14 cellular contexts compared by ENCODE assay signal in genomic region chr17:17484451-17484899, GRCh38. TPM values are rescaled to one million over a fixed set of nuclear protein-coding genes. Genes with fewer than 3 reads are reported as not detected.
DNase-seq lines count a peak whose midpoint lies in the region; ATAC-seq, FAIRE-seq and TF ChIP-seq lines count a peak whose summit lies in the region.
"Had no signal": no experiment of that assay in that cellular context is flagged by ENCODE, and none has a peak within 500 bp of the region (broad histone marks: within the 10 kb centered on the region; RNA-seq: fewer than 3 reads in every experiment).

No MANE protein-coding gene starts in this region.

- H3K27me3 Mint-ChIP-seq in astrocyte (ENCODE audit: low read depth, unreplicated experiment), result no peaks in the 10 kb centered on the region
- H3K27me3 Mint-ChIP-seq: activated naive CD4-positive, alpha-beta T cell treated with anti-CD3 and anti-CD28 coated beads, Interleukin-2, amount 50 U/mL, for 24 hours had no signal

- H3K4me1 Mint-ChIP-seq in astrocyte (ENCODE audit: low read depth, unreplicated experiment), result peaks cover 6% of the 10 kb centered on the region

- no peaks in the 10 kb centered on the region for H3K4me1 ChIP-seq in A549
- H3K4me1 ChIP-seq in astrocyte (ENCODE audit: insufficient read depth, low read length), result peaks cover 3% of the 10 kb centered on the region
- H3K4me1 ChIP-seq in neuronal stem cell (ENCODE audit: control insufficient read depth in 2 of 2, insufficient read depth in 1 of 2, low read depth in 1 of 2, low read length in 2 of 2), result no peaks in the 10 kb centered on the region

- peak overlapping the region; percentile 13 for H2AK5ac ChIP-seq in neuronal stem cell (ENCODE audit: low read depth, low read length)

- peak overlapping the region; percentile 14 for H2BK15ac ChIP-seq in neuronal stem cell (ENCODE audit: low read length)

- H2BK120ac ChIP-seq in neuronal stem cell (ENCODE audit: low read depth, low read length), result no peak overlapping the region

- peak overlapping the region; percentile 50 for H3K27ac Mint-ChIP-seq in astrocyte (ENCODE audit: unreplicated experiment)
- H3K27ac Mint-ChIP-seq: activated naive CD4-positive, alpha-beta T cell treated with anti-CD3 and anti-CD28 coated beads, Interleukin-2, amount 50 U/mL, for 24 hours had no signal

- H2BK12ac ChIP-seq in neuronal stem cell (ENCODE audit: low read length), result no peak overlapping the region

- no peak overlapping the region for H2BK5ac ChIP-seq in neuronal stem cell (ENCODE audit: low read length)

- no peaks in the 10 kb centered on the region for H3K36me3 ChIP-seq in astrocyte (ENCODE audit: insufficient read depth, low read length)
- peaks cover 15 to 61% of the 10 kb centered on the region in 2 donors for H3K36me3 ChIP-seq in neuronal stem cell (replicated peaks in 1 of 2; ENCODE audit: control insufficient read depth in 2 of 2, insufficient read depth in 2 of 2, low read length in 2 of 2)

- no peak for TF ChIP-seq EP300 in A549 (IDR thresholded peaks at IDR 0.05)

- H3K79me2 ChIP-seq in astrocyte (ENCODE audit: insufficient read depth, low read length), result peaks cover 68% of the 10 kb centered on the region

- no peak for DNase-seq in A549 (ENCODE audit: low read depth in 1 of 2, low spot score in 1 of 2)
- peak; percentile 48 for DNase-seq in HT1080 (ENCODE audit: low read depth)
- no peak for DNase-seq in astrocyte (ENCODE audit: low read depth)
- no peak for DNase-seq in neuronal stem cell (ENCODE audit: low spot score)
- no peak for DNase-seq in 8988T
- no peak for DNase-seq in NCI-H446 treated with DMSO at 0.1 percent for 48 hours (lab: John Stamatoyannopoulos, UW)
- DNase-seq in NCI-H146 treated with DMSO at 0.1 percent for 48 hours (lab: John Stamatoyannopoulos, UW; ENCODE audit: unreplicated experiment), result no peak
- DNase-seq: NCI-H748 treated with DMSO at 0.1 percent for 48 hours had no signal

- ATAC-seq in A549 (peak in 1 of 2 experiments; percentile 39; a peak in 3 of 6 replicates), HG03175 (IDR thresholded peaks at IDR 0.05; ENCODE audit: unreplicated experiment) (no peak)

- H4K8ac ChIP-seq in neuronal stem cell (ENCODE audit: low read depth, low read length), result no peak overlapping the region

- WGBS in A549 (ENCODE audit: missing lambda C conversion rate), result 92% methylated on average over 12 of the region's 12 CpGs
- WGBS in neuronal stem cell (ENCODE audit: extremely low coverage in 2 of 2, insufficient read length in 2 of 2, insufficient replicate concordance in 1 of 2), 2 donors, result no CpG with 5 or more reads among the region's 12 CpGs

- no peak overlapping the region for H3K4me3 Mint-ChIP-seq in astrocyte (ENCODE audit: unreplicated experiment)
- H3K4me3 Mint-ChIP-seq: activated naive CD4-positive, alpha-beta T cell treated with anti-CD3 and anti-CD28 coated beads, Interleukin-2, amount 50 U/mL, for 24 hours; CD14-positive monocyte had no signal

- no peak overlapping the region for H3K4ac ChIP-seq in neuronal stem cell (ENCODE audit: low read length)

- H2AFZ ChIP-seq in astrocyte (ENCODE audit: low read depth, low read length), result no peak overlapping the region
- H2AFZ ChIP-seq in neuronal stem cell (ENCODE audit: low read length), result no peak overlapping the region

- H3K27ac ChIP-seq in A549, result no peak overlapping the region
- H3K27ac ChIP-seq in astrocyte (ENCODE audit: low read depth, low read length), result no peak overlapping the region
- no peak overlapping the region for H3K27ac ChIP-seq in neuronal stem cell (replicated peaks; ENCODE audit: low read length)
- H3K27ac ChIP-seq: epithelial cell of prostate had no signal

- no peak overlapping the region for H3K9ac ChIP-seq in astrocyte (ENCODE audit: low read length)
- H3K9ac ChIP-seq in neuronal stem cell (ENCODE audit: low read depth, low read length, poor library complexity), result no peak overlapping the region

- no peaks in the 10 kb centered on the region for H3K27me3 ChIP-seq in astrocyte (ENCODE audit: insufficient read depth, low read length)
- peaks cover 0 to 2% (median 0%) of the 10 kb centered on the region in 3 experiments for H3K27me3 ChIP-seq in neuronal stem cell (ENCODE audit: control insufficient read depth in 3 of 3, insufficient read depth in 3 of 3, low read depth in 1 of 3, low read length in 3 of 3)

- FAIRE-seq in A549 (lab: Jason Lieb, UNC), result no peak
- no peak for FAIRE-seq in astrocyte (lab: Jason Lieb, UNC)
- FAIRE-seq: GM12891, islet of Langerhans had no signal

- H3K36me3 Mint-ChIP-seq in astrocyte (ENCODE audit: low read depth, unreplicated experiment), result peaks cover 14% of the 10 kb centered on the region

- H3K9me3 Mint-ChIP-seq in astrocyte (ENCODE audit: unreplicated experiment), result no peaks in the 10 kb centered on the region
- H3K9me3 Mint-ChIP-seq: activated naive CD4-positive, alpha-beta T cell treated with anti-CD3 and anti-CD28 coated beads, Interleukin-2, amount 50 U/mL, for 24 hours had no signal

- H3K79me1 ChIP-seq in neuronal stem cell (ENCODE audit: low read depth, low read length), result peaks cover 5% of the 10 kb centered on the region

- H3K18ac ChIP-seq in neuronal stem cell (ENCODE audit: low read length), result no peak overlapping the region

- H4K91ac ChIP-seq in neuronal stem cell (ENCODE audit: low read depth, low read length, poor library complexity), result no peak overlapping the region

- POLR2A ChIA-PET in A549 (lab: Yijun Ruan, JAX), result no interaction called here

- no peak overlapping the region for H3K4me3 ChIP-seq in A549
- no peak overlapping the region for H3K4me3 ChIP-seq in astrocyte (ENCODE audit: insufficient read depth, low read depth, low read length)
- H3K4me3 ChIP-seq in neuronal stem cell (ENCODE audit: low read length in 2 of 2), result no peak overlapping the region

- CTCF ChIA-PET in A549 (lab: Yijun Ruan, JAX), result interaction anchor here (1.0 to 1.7 kb wide), 3 partner anchors 44 to 157 kb away, joined by 3 to 5 read pairs (median 4); no protein-coding TSS in a partner anchor

- no peak overlapping the region for H3K14ac ChIP-seq in neuronal stem cell (ENCODE audit: low read length)

- peaks cover 59% of the 10 kb centered on the region for H4K20me1 ChIP-seq in astrocyte (ENCODE audit: insufficient read depth, low read length)

- no peak for TF ChIP-seq POLR2A in A549 (IDR thresholded peaks at IDR 0.05; ENCODE audit: low read length)

- no peak for TF ChIP-seq CTCF in A549 (IDR thresholded peaks at IDR 0.05)
- TF ChIP-seq CTCF in astrocyte (IDR thresholded peaks at IDR 0.05; ENCODE audit: insufficient read depth, low read depth, low read length), result no peak

- H3K4me2 ChIP-seq in A549 (no peak overlapping the region), astrocyte (ENCODE audit: low read length) (no peak overlapping the region), neuronal stem cell (ENCODE audit: insufficient read depth, low read length, poor library complexity, severe bottlenecking) (no peak overlapping the region)

- no peak overlapping the region for H3K23ac ChIP-seq in neuronal stem cell (ENCODE audit: low read depth, low read length, poor library complexity)

- no peaks in the 10 kb centered on the region for H3K9me3 ChIP-seq in A549
- H3K9me3 ChIP-seq in astrocyte (ENCODE audit: insufficient read depth, low read depth, low read length), result no peaks in the 10 kb centered on the region
- peaks cover 4 to 6% of the 10 kb centered on the region in 2 donors for H3K9me3 ChIP-seq in neuronal stem cell (replicated peaks in 1 of 2; ENCODE audit: control insufficient read depth in 2 of 2, insufficient read depth in 1 of 2, low read depth in 1 of 2, low read length in 2 of 2)

- TF ChIP-seq RAD21 in A549 (conservative IDR thresholded peaks at IDR 0.05 in 1 of 2, IDR thresholded peaks at IDR 0.05 in 1 of 2), result no peak

TF ChIP-seq in A549, 52 proteins besides CTCF, POLR2A, EP300 and RAD21:
- TF ChIP-seq CHD4 (IDR thresholded peaks at IDR 0.05; ENCODE audit: borderline replicate concordance), result no peak
- peak; percentile 39 for TF ChIP-seq MAFK (IDR thresholded peaks at IDR 0.05; ENCODE audit: partially characterized antibody)

RNA-seq across cellular contexts. Expression of gene MED9, which starts 7.7 kb away (rescaled TPM):
- 13.0 and 15.2 TPM in 2 replicates for polyA plus RNA-seq in A549 (2011; rRNA removed)
- polyA plus RNA-seq in A549 (2012; cell fraction: cytosol; rRNA removed), result 13.8 and 17.7 TPM in 2 replicates
- 18.7 and 19.9 TPM in 2 replicates for polyA plus RNA-seq in A549 (2012; cell fraction: nucleus; rRNA removed)
- 15.9 to 17.4 TPM (median 17.4 TPM) in 3 replicates for polyA plus RNA-seq in A549 (2017; fragmentation: RNase III; extraction: RNeasy Plus Mini Kit Qiagen cat#74134 plus additional on column Dnase treatment)
- polyA minus RNA-seq in A549 (2011; rRNA and poly(A)+ RNA removed), result 18.1 and 20.0 TPM in 2 replicates
- total RNA-seq in HT1080 (2014; rRNA removed; shearing (Covaris generic)), result 9.7 and 13.7 TPM in 2 replicates
- polyA plus RNA-seq in HT1080 (2015; cell fraction: cytosol; rRNA removed), result 13.7 and 14.1 TPM in 2 replicates
- polyA plus RNA-seq in HT1080 (2015; cell fraction: nucleus; rRNA removed), result 7.9 and 13.0 TPM in 2 replicates
- 7.7 and 9.4 TPM in 2 replicates for total RNA-seq in astrocyte
- 17.1 TPM for polyA plus RNA-seq in neuronal stem cell (2013, experiment 1 of 2)
- polyA plus RNA-seq in neuronal stem cell (2013, experiment 2 of 2), result 17.1 TPM

RNA-seq across cellular contexts. Expression of gene RASD1, which starts 11.7 kb away (rescaled TPM):
- polyA plus RNA-seq in A549 (2011; rRNA removed), result 0.99 and 1.4 TPM in 2 replicates
- 1.3 and 2.0 TPM in 2 replicates for polyA plus RNA-seq in A549 (2012; cell fraction: cytosol; rRNA removed)
- 3.2 and 4.7 TPM in 2 replicates for polyA plus RNA-seq in A549 (2012; cell fraction: nucleus; rRNA removed)
- polyA plus RNA-seq in A549 (2017; fragmentation: RNase III; extraction: RNeasy Plus Mini Kit Qiagen cat#74134 plus additional on column Dnase treatment), result 0.77 to 0.92 TPM (median 0.80 TPM) in 3 replicates
- 0.83 and 1.0 TPM in 2 replicates for polyA minus RNA-seq in A549 (2011; rRNA and poly(A)+ RNA removed)
- not detected in 2 replicates for total RNA-seq in HT1080 (2014; rRNA removed; shearing (Covaris generic))
- polyA plus RNA-seq in HT1080 (2015; cell fraction: cytosol; rRNA removed), result not detected in 2 replicates
- 0.08 TPM in 1 of 2 replicates, not detected in the other for polyA plus RNA-seq in HT1080 (2015; cell fraction: nucleus; rRNA removed)
- total RNA-seq in astrocyte, result 0.48 and 0.77 TPM in 2 replicates
- 1.2 TPM for polyA plus RNA-seq in neuronal stem cell (2013, experiment 1 of 2)
- 0.90 TPM for polyA plus RNA-seq in neuronal stem cell (2013, experiment 2 of 2)
